ENCODE assay signal across 9 cellular contexts in genomic region chr15:45185903-45186770, GRCh38. TPM values are rescaled to one million over a fixed set of nuclear protein-coding genes. Genes with fewer than 3 reads are reported as not detected.
DNase-seq lines count a peak whose midpoint lies in the region; ATAC-seq and FAIRE-seq lines count a peak whose summit lies in the region.
"Had no signal": no experiment of that assay in that cellular context is flagged by ENCODE, and none has a peak within 500 bp of the region (broad histone marks: within the 10 kb centered on the region; RNA-seq: fewer than 3 reads in every experiment).

No MANE protein-coding gene starts in this region.

- no peaks in the 10 kb centered on the region for H3K9me3 ChIP-seq in T-helper 17 cell (ENCODE audit: control insufficient read depth, low read length, poor library complexity, severe bottlenecking)

- no peak overlapping the region for H3K27ac Mint-ChIP-seq in T-helper 17 cell

- FAIRE-seq in HTR-8/SVneo (lab: Jason Lieb, UNC): no peak
- FAIRE-seq: islet of Langerhans had no signal

- no peak for ATAC-seq in T-helper 17 cell
- ATAC-seq in left cardiac atrium: peak; percentile 20 to 27

- intact Hi-C loops in left cardiac atrium (cut with DNase I): no loop called here

- DNase-seq in EH (ENCODE audit: low read depth) (peak; percentile 61), T-helper 17 cell (no peak), left cardiac atrium (no peak), retina (peak; percentile 57), HTR-8/SVneo (ENCODE audit: insufficient read length, low spot score) (no peak), D341Med (ENCODE audit: low spot score) (no peak), superior temporal gyrus (ENCODE audit: extremely low spot score) (no peak)
- DNase-seq in activated CD4-positive, CD25-positive, alpha-beta regulatory T cell treated with anti-CD3 and anti-CD28 coated beads, Interleukin-2, amount 50 U/mL, for 72 hours: no peak

- H3K4me1 Mint-ChIP-seq in T-helper 17 cell: peaks cover 20% of the 10 kb centered on the region

- peak overlapping the region; percentile 90 for H3K4me3 Mint-ChIP-seq in T-helper 17 cell

- peaks cover 2% of the 10 kb centered on the region for H3K36me3 Mint-ChIP-seq in T-helper 17 cell (ENCODE audit: low read depth)

- peaks cover 8% of the 10 kb centered on the region for H3K27me3 Mint-ChIP-seq in T-helper 17 cell

RNA-seq across cellular contexts. Expression of gene SHF, which starts 1.6 kb away (rescaled TPM):
- total RNA-seq in T-helper 17 cell (1 to 10 TPM; 2.0 to 2.8 TPM), left cardiac atrium (1 to 10 TPM; 6.9 to 8.6 TPM)

RNA-seq across cellular contexts. Expression of gene DUOX1, which starts 56.3 kb away (rescaled TPM):
- total RNA-seq in T-helper 17 cell (under 1 TPM in 1 of 2 donors, not detected in 1; 0.42 TPM), left cardiac atrium (1 to 10 TPM; 1.9 to 2.6 TPM)

RNA-seq across cellular contexts. Expression of gene DUOXA1, which starts 56.5 kb away (rescaled TPM):
- total RNA-seq in T-helper 17 cell (under 1 TPM in 1 of 2 donors, not detected in 1; 0.57 TPM), left cardiac atrium (1 to 10 TPM; 1.1 to 2.1 TPM)

Comparison
In these comparisons a context has a peak if more than half of its experiments do, and no peak if none do; other contexts are left out.
1. DNase-seq: peak in EH (single experiment) and retina (single experiment); none in T-helper 17 cell (0 of 3), left cardiac atrium (single experiment), HTR-8/SVneo (single experiment), D341Med (single experiment), activated CD4-positive, CD25-positive, alpha-beta regulatory T cell treated with anti-CD3 and anti-CD28 coated beads, Interleukin-2, amount 50 U/mL, for 72 hours (single experiment) and superior temporal gyrus (single experiment).